Comparison of ENCODE assay signal across 31 cellular contexts in the genomic region with DNA sequence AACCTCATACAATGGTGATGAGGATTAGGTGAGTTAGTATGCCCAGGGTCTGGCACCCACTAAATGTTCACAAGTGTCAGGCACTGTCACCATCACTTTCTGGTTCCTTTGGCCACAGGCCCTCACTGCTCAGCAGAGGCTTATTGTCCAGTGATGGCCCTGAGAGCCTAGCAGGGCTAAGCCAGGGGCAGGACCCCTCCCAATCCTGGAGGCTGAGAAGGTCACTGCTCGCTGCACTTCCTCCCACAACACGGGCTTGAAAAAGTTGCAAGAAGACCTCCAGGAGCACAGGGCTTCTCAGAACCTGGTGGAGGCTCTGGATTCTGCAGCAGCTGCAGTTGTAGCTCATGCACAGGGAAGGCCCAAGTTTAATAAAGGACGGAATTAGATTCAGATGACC. TPM values are rescaled to one million over a fixed set of nuclear protein-coding genes. Genes with fewer than 3 reads are reported as not detected.
"Had no signal": no experiment of that assay in that cellular context is flagged by ENCODE, and none has a peak within 500 bp of the region (broad histone marks: within the 10 kb centered on the region; RNA-seq: fewer than 3 reads in every experiment).

No MANE protein-coding gene starts in this region.

- H3K36me3 ChIP-seq: brain microvascular endothelial cell, esophagus squamous epithelium had no signal

- H3K27ac ChIP-seq: brain microvascular endothelial cell, esophagus squamous epithelium had no signal

- DNase-seq: activated CD4-positive, alpha-beta memory T cell treated with anti-CD3 and anti-CD28 coated beads for 36 hours; activated CD4-positive, alpha-beta T cell treated with anti-CD3 and anti-CD28 coated beads for 36 hours; activated CD4-positive, alpha-beta T cell treated with anti-CD3 and anti-CD28 coated beads, Interleukin-2, amount 10 ng/mL, durations not matched to agents 24 days and 14 days; activated CD4-positive, CD25-positive, alpha-beta regulatory T cell; activated CD4-positive, CD25-positive, alpha-beta regulatory T cell treated with anti-CD3 and anti-CD28 coated beads, Interleukin-2, amount 50 U/mL, for 72 hours; activated CD8-positive, alpha-beta T cell treated with anti-CD3 and anti-CD28 coated beads, Interleukin-2, amount 10 ng/mL, durations not matched to agents 7 days and 5 days; activated gamma-delta T cell; activated naive CD4-positive, alpha-beta T cell; activated naive CD4-positive, alpha-beta T cell treated with anti-CD3 and anti-CD28 coated beads, Interleukin-2, amount 10 ng/mL, durations not matched to agents 7 days and 5 days; activated T-cell treated with anti-CD3 and anti-CD28 coated beads for 4 hours; activated T-cell treated with anti-CD3 and anti-CD28 coated beads, Interleukin-2, amount 50 U/mL, for 24 hours; activated T-cell treated with anti-CD3 and anti-CD28 coated beads, Interleukin-2, amount 50 U/mL, for 72 hours; amniotic stem cell; anterior cingulate cortex; brain microvascular endothelial cell; cortex of kidney; dermis blood vessel endothelial cell; effector CD4-positive, alpha-beta T cell; effector memory CD8-positive, alpha-beta T cell; erythroblast; esophagus squamous epithelium; T-helper 2 cell had no signal

- H3K4me3 ChIP-seq: esophagus squamous epithelium had no signal

- H3K4me1 ChIP-seq: esophagus squamous epithelium had no signal

- ATAC-seq: activated CD4-positive, alpha-beta T cell treated with anti-CD3 and anti-CD28 coated beads for 36 hours; activated CD8-positive, alpha-beta T cell treated with anti-CD3 and anti-CD28 coated beads, Interleukin-2, amount 10 ng/mL, durations not matched to agents 7 days and 5 days; activated T-cell treated with anti-CD3 and anti-CD28 coated beads, Interleukin-2, amount 50 U/mL, for 72 hours; effector memory CD8-positive, alpha-beta T cell had no signal

- H3K27me3 ChIP-seq: brain microvascular endothelial cell, esophagus squamous epithelium had no signal

RNA-seq across cellular contexts. Expression of a gene that starts 48.1 kb away (rescaled TPM):
- total RNA-seq: activated CD4-positive, alpha-beta memory T cell treated with anti-CD3 and anti-CD28 coated beads for 36 hours; activated CD4-positive, alpha-beta T cell treated with anti-CD3 and anti-CD28 coated beads for 36 hours; activated CD8-positive, alpha-beta T cell treated with anti-CD3 and anti-CD28 coated beads, Interleukin-2, amount 10 ng/mL, durations not matched to agents 7 days and 5 days; activated T-cell treated with anti-CD3 and anti-CD28 coated beads, Interleukin-2, amount 50 U/mL, for 72 hours; astrocyte; bronchial epithelial cell; cardiac septum; cerebellum; dermis blood vessel endothelial cell; esophagus squamous epithelium; fibroblast of lung; fibroblast of villous mesenchyme; frontal cortex; T-helper 1 cell treated with Interleukin-12 subunit alpha and Interleukin-12 subunit beta and Interleukin-4 antibody, amounts not matched to agents 30 ng/mL and 1 ng/mL, for 36 hours had no signal
- polyA plus RNA-seq: adipose tissue had no signal

RNA-seq across cellular contexts. Expression of a gene that starts 48.9 kb away (rescaled TPM):
- total RNA-seq: activated CD4-positive, alpha-beta memory T cell treated with anti-CD3 and anti-CD28 coated beads for 36 hours; activated CD4-positive, alpha-beta T cell treated with anti-CD3 and anti-CD28 coated beads for 36 hours; activated CD4-positive, alpha-beta T cell treated with anti-CD3 and anti-CD28 coated beads, Interleukin-2, amount 10 ng/mL, durations not matched to agents 24 days and 14 days; activated CD8-positive, alpha-beta T cell treated with anti-CD3 and anti-CD28 coated beads, Interleukin-2, amount 10 ng/mL, durations not matched to agents 7 days and 5 days; activated T-cell treated with anti-CD3 and anti-CD28 coated beads, Interleukin-2, amount 50 U/mL, for 72 hours; astrocyte; bronchial epithelial cell; cerebellum; dermis blood vessel endothelial cell; fibroblast of lung; fibroblast of villous mesenchyme; frontal cortex; T-helper 1 cell treated with Interleukin-12 subunit alpha and Interleukin-12 subunit beta and Interleukin-4 antibody, amounts not matched to agents 30 ng/mL and 1 ng/mL, for 36 hours had no signal
- polyA plus RNA-seq: fibroblast of lung had no signal
